In the genomic region with DNA sequence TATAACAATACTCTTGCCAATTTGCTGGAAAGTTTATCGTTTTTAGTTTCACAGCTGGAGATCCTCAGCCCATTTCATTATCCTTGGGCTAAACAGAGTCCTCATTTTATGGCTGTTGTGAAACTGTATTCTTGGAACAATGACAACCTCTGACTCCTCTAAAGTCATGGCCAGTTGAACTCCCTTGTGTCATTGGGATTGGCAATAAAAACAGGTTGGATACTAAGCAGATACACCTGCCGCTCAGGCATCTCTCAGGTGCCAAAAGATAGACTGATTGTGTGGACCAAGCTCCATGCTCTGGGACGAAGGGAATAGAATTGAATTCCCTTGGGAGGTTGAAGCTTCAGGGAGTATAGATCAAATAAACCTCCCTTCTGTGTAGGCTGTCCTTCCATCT, we compare ENCODE assay signal across 18 cellular contexts.
"Had no signal": no experiment of that assay in that cellular context is flagged by ENCODE, and none has a peak within 500 bp of the region (broad histone marks: within the 10 kb centered on the region; RNA-seq: fewer than 3 reads in every experiment).

No MANE protein-coding gene starts in this region.

- H3K36me3 ChIP-seq: gastrocnemius medialis, heart right ventricle, thyroid gland, vagina, WERI-Rb-1 had no signal

- H3K4me3 ChIP-seq: gastrocnemius medialis, heart right ventricle, thyroid gland, vagina had no signal

- ATAC-seq: activated CD4-positive, alpha-beta T cell treated with anti-CD3 and anti-CD28 coated beads for 36 hours; activated CD8-positive, alpha-beta T cell treated with anti-CD3 and anti-CD28 coated beads for 36 hours; activated naive CD4-positive, alpha-beta T cell treated with anti-CD3 and anti-CD28 coated beads, Interleukin-2, amount 50 U/mL, for 72 hours; activated T-cell treated with anti-CD3 and anti-CD28 coated beads, Interleukin-2, amount 50 U/mL, for 72 hours; gastrocnemius medialis; stimulated activated memory B cell treated with anti-CD40 and anti-IgM and Interleukin-4, amounts not matched to agents 10 μg/mL and 1 μg/mL and 100 μg/mL, for 72 hours; T-helper 17 cell had no signal

- DNase-seq: activated CD4-positive, alpha-beta T cell treated with anti-CD3 and anti-CD28 coated beads for 36 hours; activated CD8-positive, alpha-beta T cell treated with anti-CD3 and anti-CD28 coated beads for 36 hours; activated gamma-delta T cell; activated T-cell treated with anti-CD3 and anti-CD28 coated beads, Interleukin-2, amount 50 U/mL, for 72 hours; amniotic stem cell; cerebellar nuclear complex; effector CD8-positive, alpha-beta T cell; gastrocnemius medialis; heart right ventricle; mesendoderm; stimulated activated CD4-positive, alpha-beta T cell treated with anti-CD3 and anti-CD28 coated beads, Interleukin-2, amount 100 ng/mL, for 48 hours; T-helper 17 cell; thyroid gland; WERI-Rb-1 had no signal

- H3K27me3 ChIP-seq: gastrocnemius medialis, thyroid gland, vagina had no signal

- FAIRE-seq: islet of Langerhans had no signal

- H3K27ac ChIP-seq: gastrocnemius medialis, heart right ventricle, thyroid gland, vagina, WERI-Rb-1 had no signal

- H3K4me1 ChIP-seq: gastrocnemius medialis, thyroid gland had no signal
